20 cellular contexts compared by ENCODE assay signal in the genomic region with DNA sequence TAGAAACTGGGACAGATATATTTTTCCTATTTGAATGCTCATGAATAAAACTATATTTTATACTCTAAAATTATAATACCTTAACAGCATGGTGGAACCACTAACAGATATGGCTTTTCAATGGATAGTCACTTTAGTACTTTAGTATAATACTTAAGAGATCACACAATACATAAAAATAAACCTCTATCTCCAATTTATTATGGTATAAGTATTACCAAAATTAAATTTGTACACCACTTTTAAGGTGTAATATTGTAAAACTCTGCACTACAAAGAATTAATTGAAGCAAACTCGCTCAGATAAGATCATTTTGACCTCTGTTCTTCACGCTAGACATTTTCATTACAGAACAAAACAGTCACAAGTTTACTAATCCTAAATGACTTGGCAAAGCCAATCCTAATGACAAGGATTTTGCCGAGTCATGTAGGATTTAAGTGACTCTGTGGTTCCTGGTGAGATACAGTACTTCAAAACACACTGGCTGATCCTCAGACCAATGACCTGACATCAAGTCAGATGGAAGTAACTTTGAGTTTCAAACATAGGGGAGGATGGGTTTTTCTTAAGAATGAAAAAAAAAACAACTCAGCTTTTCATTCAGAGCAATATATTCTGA.
DNase-seq lines count a peak whose midpoint lies in the region; ATAC-seq, FAIRE-seq and TF ChIP-seq lines count a peak whose summit lies in the region.
"Had no signal": no experiment of that assay in that cellular context is flagged by ENCODE, and none has a peak within 500 bp of the region (broad histone marks: within the 10 kb centered on the region; RNA-seq: fewer than 3 reads in every experiment).

No MANE protein-coding gene starts in this region.

- H3K36me3 ChIP-seq in K562 (ENCODE audit: control insufficient read depth, insufficient read depth, low read length) = no peaks in the 10 kb centered on the region
- H3K36me3 ChIP-seq: spleen, suprapubic skin had no signal

- DNase-seq in EH (ENCODE audit: low read depth) (peak; percentile 49), NCI-H460 (ENCODE audit: extremely low read depth, low read depth) (peak; percentile 97), K562 (ENCODE audit: extremely low read depth in 1 of 4, low spot score in 3 of 4) (peak; percentile 29 to 91 (median 55)), retinal pigment epithelial cell (ENCODE audit: low read depth) (peak; percentile 95), GOT3 (lab: John Stamatoyannopoulos, UW) (no peak), NK-92 (lab: John Stamatoyannopoulos, UW; ENCODE audit: unreplicated experiment) (no peak), foreskin melanocyte (no peak)
- DNase-seq: activated CD4-positive, alpha-beta T cell treated with anti-CD3 and anti-CD28 coated beads, Interleukin-2, amount 10 ng/mL, durations not matched to agents 7 days and 5 days; activated naive CD4-positive, alpha-beta T cell treated with Interleukin-2 at 50 U/mL for 16 hours; anterior cingulate cortex; C1 segment of cervical spinal cord; DMS79; foreskin fibroblast; NCI-H1048; NCI-H69; spleen; T1000 had no signal

- H3K9me3 ChIP-seq in K562 (replicated peaks; ENCODE audit: control insufficient read depth, insufficient read depth, low read depth, low read length) = no peaks in the 10 kb centered on the region
- H3K9me3 ChIP-seq: spleen, suprapubic skin had no signal

- 0 out of 2 replicates have a peak overlapping the region, but pooled peaks have one; percentile 2 for H3K4me2 ChIP-seq in K562 (ENCODE audit: insufficient read depth, low read length)

- BruUV-seq in K562 (replicated peaks; lab: Mats Ljungman, UMichigan) = no TSS peak

- no peaks in the 10 kb centered on the region for H3K27me3 ChIP-seq in K562 (ENCODE audit: control insufficient read depth in 2 of 2, insufficient read depth in 2 of 2, low read length in 2 of 2)
- H3K27me3 ChIP-seq: spleen, suprapubic skin had no signal

- in situ Hi-C loops in K562 (cut with MboI) = no loop called here

- TF ChIP-seq RAD21 in K562 (CRISPR knock-in tag; conservative IDR thresholded peaks at IDR 0.05 in 1 of 2, IDR thresholded peaks at IDR 0.05 in 1 of 2) = peak in 1 of 2 experiments; percentile 2; a peak in 1 of 4 replicates

- no peaks in the 10 kb centered on the region for H4K20me1 ChIP-seq in K562 (replicated peaks; ENCODE audit: control insufficient read depth, insufficient read depth, low read length)

- peak overlapping the region in 1 of 2 experiments; percentile 47; a peak in 2 of 4 replicates for H3K9ac ChIP-seq in K562 (ENCODE audit: insufficient read depth in 1 of 2, low read depth in 2 of 2, low read length in 2 of 2)

- no peaks in the 10 kb centered on the region for H3K79me2 ChIP-seq in K562 (ENCODE audit: control insufficient read depth, insufficient read depth, low read length)

- H3K9me1 ChIP-seq in K562 (ENCODE audit: control insufficient read depth, insufficient read depth, low read length) = no peaks in the 10 kb centered on the region

- 1% methylated on average over 3 of the region's 3 CpGs for WGBS in K562 (ENCODE audit: insufficient coverage, low coverage, missing lambda C conversion rate)

- POLR2A ChIA-PET in K562 (lab: Yijun Ruan, JAX) = interaction anchor here (0.7 to 1.1 kb wide), 2 partner anchors 11 to 16 kb away, joined by 5 read pairs; no protein-coding TSS in a partner anchor

- peak; percentile 90 for ATAC-seq in K562

- TF ChIP-seq POLR2A in K562 (conservative IDR thresholded peaks at IDR 0.05) = no peak

- H3K27ac ChIP-seq in K562 (ENCODE audit: extremely low read depth, low read depth, low read length) = peak overlapping the region; percentile 82
- H3K27ac ChIP-seq: spleen, suprapubic skin had no signal

- intact Hi-C loops in K562 (cut with micrococcal nuclease) = loop anchor here (5.0 to 10.0 kb wide), 2 partner anchors 121 to 268 kb away; no protein-coding TSS in a partner anchor

- H2AFZ ChIP-seq in K562 (ENCODE audit: low read depth, low read length) = peak overlapping the region; percentile 27; the same call in 1 of the 2 replicates

- CTCF ChIA-PET in K562 (lab: Yijun Ruan, JAX; ENCODE audit: low intra/inter-chr PET ratio) = no interaction called here

- FAIRE-seq in K562 (lab: Jason Lieb, UNC) = peak; percentile 94
- FAIRE-seq: GM18507, H54 had no signal

- H3K4me3 ChIP-seq in K562 = no peak overlapping the region
- H3K4me3 ChIP-seq in retinal pigment epithelial cell (ENCODE audit: low read length) = no peak overlapping the region
- H3K4me3 ChIP-seq: spleen, suprapubic skin had no signal

- TF ChIP-seq CTCF in K562 (IDR thresholded peaks at IDR 0.05 in 2 of 3, conservative IDR thresholded peaks at IDR 0.05 in 1 of 3; ENCODE audit: insufficient read depth in 2 of 3, low read depth in 1 of 3, low read length in 3 of 3) (no peak), retinal pigment epithelial cell (conservative IDR thresholded peaks at IDR 0.05; ENCODE audit: low read depth, low read length) (no peak)

- TF ChIP-seq EP300 in K562 (IDR thresholded peaks at IDR 0.05; ENCODE audit: low read length) = peak; percentile 89

- H3K4me1 ChIP-seq in K562 (replicated peaks in 1 of 2; ENCODE audit: control insufficient read depth in 2 of 2, insufficient read depth in 2 of 2, low read length in 2 of 2) = peaks cover 3 to 39% of the 10 kb centered on the region in 2 experiments
- H3K4me1 ChIP-seq: spleen had no signal

TF ChIP-seq in K562, 482 proteins besides CTCF, POLR2A, EP300 and RAD21 (continues in another document):
- TF ChIP-seq HNRNPK (IDR thresholded peaks at IDR 0.05; ENCODE audit: low read depth, low read length, poor library complexity, severe bottlenecking) (no peak), ZSCAN29 (IDR thresholded peaks at IDR 0.05) (no peak), MEF2D (tag; conservative IDR thresholded peaks at IDR 0.05; ENCODE audit: low read depth) (0 out of 2 replicates have a peak, but pooled peaks have one; percentile 14), HDAC8 (tag; IDR thresholded peaks at IDR 0.05) (no peak), TSC22D4 (tag; IDR thresholded peaks at IDR 0.05) (no peak), RHOXF2B (CRISPR knock-in tag; conservative IDR thresholded peaks at IDR 0.05) (no peak), GTF2A2 (tag; IDR thresholded peaks at IDR 0.05) (no peak), ZNF212 (CRISPR knock-in tag; IDR thresholded peaks at IDR 0.05) (no peak), GATA2 (CRISPR knock-in tag; IDR thresholded peaks at IDR 0.05) (no peak), MTF1 (CRISPR knock-in tag; IDR thresholded peaks at IDR 0.05; ENCODE audit: borderline replicate concordance) (no peak), ZNF146 (CRISPR knock-in tag; IDR thresholded peaks at IDR 0.05; ENCODE audit: unreplicated experiment) (no peak), KDM4B (IDR thresholded peaks at IDR 0.05; ENCODE audit: borderline replicate concordance in 2 of 2, low read depth in 1 of 2) (no peak), NEUROD1 (IDR thresholded peaks at IDR 0.05; ENCODE audit: borderline replicate concordance, low read depth, low read length, partially characterized antibody) (no peak), XRCC5 (IDR thresholded peaks at IDR 0.05; ENCODE audit: low read depth, low read length) (no peak), SRSF9 (IDR thresholded peaks at IDR 0.05; ENCODE audit: borderline replicate concordance, low read depth, low read length) (no peak), TEAD2 (tag; IDR thresholded peaks at IDR 0.05) (no peak), ZNF551 (CRISPR knock-in tag; IDR thresholded peaks at IDR 0.05) (no peak), YY1 (IDR thresholded peaks at IDR 0.05; ENCODE audit: borderline replicate concordance in 1 of 3, control insufficient read depth in 1 of 3, extremely low read depth in 1 of 3, insufficient read depth in 3 of 3, insufficient read length in 1 of 3, insufficient replicate concordance in 2 of 3, low read depth in 1 of 3, low read length in 2 of 3) (no peak), DIDO1 (tag; IDR thresholded peaks at IDR 0.05; ENCODE audit: low read depth) (no peak), RBBP5 (IDR thresholded peaks at IDR 0.05; ENCODE audit: borderline replicate concordance, insufficient read depth, low read length, poor library complexity, severe bottlenecking) (no peak), HDAC1 (IDR thresholded peaks at IDR 0.05) (peak in 1 of 2 experiments; percentile 74; a peak in 2 of 4 replicates), MCM7 (IDR thresholded peaks at IDR 0.05) (no peak), SOX6 (IDR thresholded peaks at IDR 0.05) (peak; percentile 95), DDX20 (tag; IDR thresholded peaks at IDR 0.05; ENCODE audit: low read depth) (no peak; the same call in 1 of the 2 replicates), BRF1 (IDR thresholded peaks at IDR 0.05; ENCODE audit: borderline replicate concordance, extremely low read depth, insufficient read length) (no peak), TEAD1 (CRISPR knock-in tag; IDR thresholded peaks at IDR 0.05) (no peak), L3MBTL2 (IDR thresholded peaks at IDR 0.05) (peak; percentile 47), PCBP1 (IDR thresholded peaks at IDR 0.05; ENCODE audit: low read depth, low read length, poor library complexity, severe bottlenecking) (no peak), KLF6 (CRISPR knock-in tag; IDR thresholded peaks at IDR 0.05; ENCODE audit: borderline replicate concordance) (no peak), ZNF583 (CRISPR knock-in tag; IDR thresholded peaks at IDR 0.05) (no peak)
- TF ChIP-seq, protein P1, sequence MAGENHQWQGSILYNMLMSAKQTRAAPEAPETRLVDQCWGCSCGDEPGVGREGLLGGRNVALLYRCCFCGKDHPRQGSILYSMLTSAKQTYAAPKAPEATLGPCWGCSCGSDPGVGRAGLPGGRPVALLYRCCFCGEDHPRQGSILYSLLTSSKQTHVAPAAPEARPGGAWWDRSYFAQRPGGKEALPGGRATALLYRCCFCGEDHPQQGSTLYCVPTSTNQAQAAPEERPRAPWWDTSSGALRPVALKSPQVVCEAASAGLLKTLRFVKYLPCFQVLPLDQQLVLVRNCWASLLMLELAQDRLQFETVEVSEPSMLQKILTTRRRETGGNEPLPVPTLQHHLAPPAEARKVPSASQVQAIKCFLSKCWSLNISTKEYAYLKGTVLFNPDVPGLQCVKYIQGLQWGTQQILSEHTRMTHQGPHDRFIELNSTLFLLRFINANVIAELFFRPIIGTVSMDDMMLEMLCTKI (IDR thresholded peaks at IDR 0.05; ENCODE audit: partially characterized antibody) = no peak
- TF ChIP-seq, protein P2, sequence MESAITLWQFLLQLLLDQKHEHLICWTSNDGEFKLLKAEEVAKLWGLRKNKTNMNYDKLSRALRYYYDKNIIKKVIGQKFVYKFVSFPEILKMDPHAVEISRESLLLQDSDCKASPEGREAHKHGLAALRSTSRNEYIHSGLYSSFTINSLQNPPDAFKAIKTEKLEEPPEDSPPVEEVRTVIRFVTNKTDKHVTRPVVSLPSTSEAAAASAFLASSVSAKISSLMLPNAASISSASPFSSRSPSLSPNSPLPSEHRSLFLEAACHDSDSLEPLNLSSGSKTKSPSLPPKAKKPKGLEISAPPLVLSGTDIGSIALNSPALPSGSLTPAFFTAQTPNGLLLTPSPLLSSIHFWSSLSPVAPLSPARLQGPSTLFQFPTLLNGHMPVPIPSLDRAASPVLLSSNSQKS (CRISPR knock-in tag; IDR thresholded peaks at IDR 0.05) = no peak

Comparison
In these comparisons a context has a peak if more than half of its experiments do, and no peak if none do; other contexts are left out.
1. DNase-seq: peak in EH (single experiment), NCI-H460 (single experiment), K562 (4 of 4) and retinal pigment epithelial cell (single experiment); none in GOT3 (single experiment), NK-92 (single experiment) and foreskin melanocyte (single experiment).